11 cellular contexts compared by ENCODE assay signal in genomic region chr1:173205146-173206051, GRCh38. TPM values are rescaled to one million over a fixed set of nuclear protein-coding genes. Genes with fewer than 3 reads are reported as not detected.
DNase-seq lines count a peak whose midpoint lies in the region; ATAC-seq and TF ChIP-seq lines count a peak whose summit lies in the region.
"Had no signal": no experiment of that assay in that cellular context is flagged by ENCODE, and none has a peak within 500 bp of the region (broad histone marks: within the 10 kb centered on the region; RNA-seq: fewer than 3 reads in every experiment).

No MANE protein-coding gene starts in this region.

- peaks cover 45% of the 10 kb centered on the region for H3K4me1 Mint-ChIP-seq in activated CD8-positive, alpha-beta memory T cell treated with anti-CD3 and anti-CD28 coated beads, Interleukin-2, amount 10 ng/mL, durations not matched to agents 7 days and 5 days
- H3K4me1 Mint-ChIP-seq in T-helper 17 cell, result peaks cover 47% of the 10 kb centered on the region

- H2AFZ ChIP-seq in fibroblast of lung (ENCODE audit: low read length), result no peak overlapping the region

- H3K27me3 Mint-ChIP-seq in activated CD8-positive, alpha-beta memory T cell treated with anti-CD3 and anti-CD28 coated beads, Interleukin-2, amount 10 ng/mL, durations not matched to agents 7 days and 5 days, result peaks cover 34% of the 10 kb centered on the region
- no peaks in the 10 kb centered on the region for H3K27me3 Mint-ChIP-seq in T-helper 17 cell
- H3K27me3 Mint-ChIP-seq: IgD-negative memory B cell had no signal

- no peaks in the 10 kb centered on the region for H3K9me3 Mint-ChIP-seq in activated CD8-positive, alpha-beta memory T cell treated with anti-CD3 and anti-CD28 coated beads, Interleukin-2, amount 10 ng/mL, durations not matched to agents 7 days and 5 days (ENCODE audit: low read depth)
- H3K9me3 Mint-ChIP-seq: IgD-negative memory B cell had no signal

- no peaks in the 10 kb centered on the region for H3K36me3 Mint-ChIP-seq in activated CD8-positive, alpha-beta memory T cell treated with anti-CD3 and anti-CD28 coated beads, Interleukin-2, amount 10 ng/mL, durations not matched to agents 7 days and 5 days
- no peaks in the 10 kb centered on the region for H3K36me3 Mint-ChIP-seq in T-helper 17 cell (ENCODE audit: low read depth)

- peak overlapping the region; percentile 19 for H3K4me2 ChIP-seq in fibroblast of lung (ENCODE audit: extremely low read depth, insufficient read depth, low read length)

- CTCF ChIA-PET in activated CD8-positive, alpha-beta memory T cell treated with anti-CD3 and anti-CD28 coated beads, Interleukin-2, amount 10 ng/mL, durations not matched to agents 7 days and 5 days (lab: Charles Lee), result interaction anchor here (1.0 to 8.8 kb wide), 5 partner anchors 10 to 462 kb away, joined by 4 to 99 read pairs (median 16); no protein-coding TSS in a partner anchor

- H4K20me1 ChIP-seq in fibroblast of lung (ENCODE audit: control insufficient read depth, extremely low read depth, insufficient read depth, low read length), result no peaks in the 10 kb centered on the region

- peak overlapping the region; percentile 53 for H3K4me3 Mint-ChIP-seq in activated CD8-positive, alpha-beta memory T cell treated with anti-CD3 and anti-CD28 coated beads, Interleukin-2, amount 10 ng/mL, durations not matched to agents 7 days and 5 days
- peak overlapping the region; percentile 87 for H3K4me3 Mint-ChIP-seq in T-helper 17 cell

- no peaks in the 10 kb centered on the region for H3K27me3 ChIP-seq in fibroblast of lung (ENCODE audit: control insufficient read depth, insufficient read depth, low read length)

- peaks cover 3% of the 10 kb centered on the region for H3K4me1 ChIP-seq in fibroblast of lung (ENCODE audit: control insufficient read depth, extremely low read depth, insufficient read depth, low read length)

- DNase-seq in activated CD8-positive, alpha-beta memory T cell treated with anti-CD3 and anti-CD28 coated beads, Interleukin-2, amount 10 ng/mL, durations not matched to agents 7 days and 5 days, result peak; percentile 57
- DNase-seq in activated CD8-positive, alpha-beta memory T cell treated with anti-CD3 and anti-CD28 coated beads, Interleukin-2, amount 50 U/mL, for 48 hours, result no peak
- no peak for DNase-seq in T-helper 17 cell
- peak; percentile 89 to 91 for DNase-seq in fibroblast of lung (ENCODE audit: low read depth in 2 of 2)
- peak; percentile 17 for DNase-seq in stimulated activated naive CD8-positive, alpha-beta T cell treated with anti-CD3 and anti-CD28 coated beads, Interleukin-15, Interleukin-2, amounts not matched to agents 100 U/mL and 50 U/mL, for 24 hours
- no peak for DNase-seq in NCI-H128 (lab: John Stamatoyannopoulos, UW; ENCODE audit: unreplicated experiment)
- DNase-seq in hypothalamus (lab: John Stamatoyannopoulos, UW), result no peak
- no peak for DNase-seq in GM19240 (ENCODE audit: insufficient read length, low spot score)
- DNase-seq: aorta had no signal

- H3K9ac ChIP-seq in fibroblast of lung (ENCODE audit: insufficient read depth, low read length), result no peak overlapping the region

- H3K79me2 ChIP-seq in fibroblast of lung (ENCODE audit: control insufficient read depth, insufficient read depth, low read length), result peaks cover 3% of the 10 kb centered on the region

- peak overlapping the region; percentile 71 for H3K27ac Mint-ChIP-seq in activated CD8-positive, alpha-beta memory T cell treated with anti-CD3 and anti-CD28 coated beads, Interleukin-2, amount 10 ng/mL, durations not matched to agents 7 days and 5 days
- peak overlapping the region; percentile 97 for H3K27ac Mint-ChIP-seq in T-helper 17 cell

- H3K4me3 ChIP-seq in fibroblast of lung (replicated peaks in 1 of 4; ENCODE audit: control extremely low read depth in 1 of 4, insufficient read depth in 1 of 4, low read depth in 3 of 4, low read length in 4 of 4), result peak overlapping the region in 2 of 4 experiments; percentile 5 to 62

- H3K9me3 ChIP-seq in T-helper 17 cell (ENCODE audit: control insufficient read depth, low read length, poor library complexity, severe bottlenecking), result no peaks in the 10 kb centered on the region
- H3K9me3 ChIP-seq in fibroblast of lung (ENCODE audit: control insufficient read depth, insufficient read depth, low read depth, low read length), result no peaks in the 10 kb centered on the region

- no peak overlapping the region for H3K27ac ChIP-seq in fibroblast of lung (ENCODE audit: insufficient read depth, low read length)
- H3K27ac ChIP-seq: C4-2B had no signal

- peak; percentile 76 for ATAC-seq in activated CD8-positive, alpha-beta memory T cell treated with anti-CD3 and anti-CD28 coated beads, Interleukin-2, amount 10 ng/mL, durations not matched to agents 7 days and 5 days
- ATAC-seq in T-helper 17 cell, result peak; percentile 81
- ATAC-seq in stimulated activated naive CD8-positive, alpha-beta T cell treated with anti-CD3 and anti-CD28 coated beads, Interleukin-15, Interleukin-2, amounts not matched to agents 100 U/mL and 50 U/mL, for 24 hours, result peak; percentile 60

- TF ChIP-seq CTCF in fibroblast of lung (conservative IDR thresholded peaks at IDR 0.05 in 1 of 2, IDR thresholded peaks at IDR 0.05 in 1 of 2; ENCODE audit: low read depth in 1 of 2, low read length in 2 of 2), result no peak

- no peaks in the 10 kb centered on the region for H3K36me3 ChIP-seq in fibroblast of lung (ENCODE audit: control insufficient read depth, insufficient read depth, low read length)

RNA-seq across cellular contexts. Expression of gene TNFSF4, which starts 1.7 kb away (rescaled TPM):
- 10 to 100 TPM in 1 of 2 experiments, under 1 TPM in 1; 0.47 to 17.5 TPM for total RNA-seq in activated CD8-positive, alpha-beta memory T cell treated with anti-CD3 and anti-CD28 coated beads, Interleukin-2, amount 10 ng/mL, durations not matched to agents 7 days and 5 days
- total RNA-seq in T-helper 17 cell (10 to 100 TPM in 1 of 2 donors, 1 to 10 TPM in 1; 1.9 to 16.0 TPM), fibroblast of lung (1.3 and 3.3 TPM in 2 replicates)
- 2.0 and 20.9 TPM in 2 replicates for polyA plus RNA-seq in fibroblast of lung
- 1.2 and 11.9 TPM in 2 replicates for polyA plus RNA-seq in fibroblast of lung (2012)
- polyA minus RNA-seq in fibroblast of lung (ENCODE audit: low replicate concordance), result 0.48 and 4.9 TPM in 2 replicates

Comparison
In these comparisons a context has a peak if more than half of its experiments do, and no peak if none do; other contexts are left out.
1. DNase-seq: peak in activated CD8-positive, alpha-beta memory T cell treated with anti-CD3 and anti-CD28 coated beads, Interleukin-2, amount 10 ng/mL, durations not matched to agents 7 days and 5 days (single experiment), fibroblast of lung (2 of 2) and stimulated activated naive CD8-positive, alpha-beta T cell treated with anti-CD3 and anti-CD28 coated beads, Interleukin-15, Interleukin-2, amounts not matched to agents 100 U/mL and 50 U/mL, for 24 hours (single experiment); none in activated CD8-positive, alpha-beta memory T cell treated with anti-CD3 and anti-CD28 coated beads, Interleukin-2, amount 50 U/mL, for 48 hours (single experiment), T-helper 17 cell (0 of 3), NCI-H128 (single experiment), hypothalamus (0 of 51) and GM19240 (single experiment).
2. Peak in every context shown above with its lines, with median percentiles within 50 percentile points of each other: ATAC-seq.